ENCODE assay signal across 19 cellular contexts in the genomic region with DNA sequence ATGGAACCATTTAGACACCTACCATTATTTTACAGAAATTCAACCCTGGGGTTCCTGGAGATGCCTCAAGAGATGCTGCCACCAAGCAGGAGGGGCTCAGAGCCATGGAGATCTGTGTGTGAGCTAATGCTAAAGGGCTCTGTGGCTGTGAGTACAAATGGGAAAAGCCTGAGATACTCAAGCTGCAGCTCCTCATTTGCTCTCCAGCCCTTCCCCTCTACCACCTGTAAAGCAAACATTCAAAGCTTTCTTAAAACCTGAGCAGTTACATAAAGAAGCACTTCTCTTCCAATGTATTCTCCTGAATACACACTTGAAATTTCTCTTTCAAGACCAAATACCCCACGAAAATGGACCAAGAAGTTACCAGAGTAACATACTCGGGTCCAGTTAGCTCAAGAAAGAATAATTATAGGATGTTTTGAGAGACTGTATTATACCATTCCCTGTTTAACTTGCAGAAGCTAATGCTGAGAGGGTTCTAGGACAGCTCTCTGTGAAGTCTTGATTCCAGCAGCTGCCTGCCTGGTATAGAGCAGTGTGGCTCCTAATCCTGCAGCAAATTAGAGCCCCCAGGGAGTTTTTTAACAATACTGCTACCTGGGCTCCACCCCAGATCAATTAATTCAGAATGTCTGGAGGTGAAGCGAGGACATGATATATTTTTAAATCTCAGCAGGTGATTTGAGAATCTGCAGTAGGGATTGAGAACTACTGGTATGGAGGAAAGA. TPM values are rescaled to one million over a fixed set of nuclear protein-coding genes. Genes with fewer than 3 reads are reported as not detected.
"Had no signal": no experiment of that assay in that cellular context is flagged by ENCODE, and none has a peak within 500 bp of the region (broad histone marks: within the 10 kb centered on the region; RNA-seq: fewer than 3 reads in every experiment).

No MANE protein-coding gene starts in this region.

- H3K4me1 ChIP-seq: spleen, tibial nerve, upper lobe of right lung, vagina had no signal

- H3K27ac ChIP-seq: heart left ventricle, spleen, testis, tibial nerve, upper lobe of right lung, vagina had no signal

- H3K4me3 ChIP-seq: heart left ventricle, mucosa of descending colon, spleen, testis, tibial nerve, upper lobe of right lung, vagina had no signal

- H3K27me3 ChIP-seq: heart left ventricle, spleen, testis, tibial nerve, upper lobe of right lung, vagina had no signal

- H3K36me3 ChIP-seq: heart left ventricle, spleen, tibial nerve, upper lobe of right lung, vagina had no signal

- DNase-seq: effector memory CD4-positive, alpha-beta T cell; heart left ventricle; hippocampal formation; kidney glomerular epithelial cell; mammary epithelial cell; mucosa of descending colon; naive thymus-derived CD8-positive, alpha-beta T cell; spleen; stimulated activated CD4-positive, alpha-beta T cell treated with anti-CD3 and anti-CD28 coated beads, Interleukin-2, amount 100 ng/mL, for 24 hours; stimulated activated CD4-positive, alpha-beta T cell treated with anti-CD3 and anti-CD28 coated beads, Interleukin-4, amount 100 ng/mL, for 4 hours; stimulated activated naive B cell treated with anti-CD40 and anti-IgM and Interleukin-4, amounts not matched to agents 10 μg/mL and 1 μg/mL and 100 μg/mL, for 72 hours; stimulated activated naive CD8-positive, alpha-beta T cell treated with anti-CD3 and anti-CD28 coated beads, Interleukin-15, amount 100 ng/mL, for 72 hours; testis; upper lobe of right lung had no signal

- ATAC-seq: esophagus mucosa; heart left ventricle; mucosa of descending colon; naive thymus-derived CD8-positive, alpha-beta T cell; sciatic nerve; stimulated activated naive B cell treated with anti-CD40 and anti-IgM and Interleukin-4, amounts not matched to agents 10 μg/mL and 1 μg/mL and 100 μg/mL, for 72 hours; stimulated activated naive CD8-positive, alpha-beta T cell treated with anti-CD3 and anti-CD28 coated beads, Interleukin-15, amount 100 ng/mL, for 72 hours; upper lobe of right lung had no signal

- H3K9me3 ChIP-seq: heart left ventricle, mucosa of descending colon, spleen, testis, tibial nerve, upper lobe of right lung, vagina had no signal

RNA-seq across cellular contexts. Expression of a gene that starts 21.1 kb away (rescaled TPM):
- total RNA-seq: mammary epithelial cell; naive thymus-derived CD8-positive, alpha-beta T cell; osteocyte had no signal
